1 cellular context compared by ENCODE assay signal in genomic region chr5:147878066-147878748, GRCh38.
TF ChIP-seq lines count a peak whose summit lies in the region.

A gene with protein sequence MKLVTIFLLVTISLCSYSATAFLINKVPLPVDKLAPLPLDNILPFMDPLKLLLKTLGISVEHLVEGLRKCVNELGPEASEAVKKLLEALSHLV (plus strand): TSS chr5:147878711. CDS start chr5:147878804, 93 bp downstream.

TF ChIP-seq in GM23338, 12 proteins besides CTCF, POLR2A, EP300 and RAD21 (continued from another document):
- TF ChIP-seq, protein P1, sequence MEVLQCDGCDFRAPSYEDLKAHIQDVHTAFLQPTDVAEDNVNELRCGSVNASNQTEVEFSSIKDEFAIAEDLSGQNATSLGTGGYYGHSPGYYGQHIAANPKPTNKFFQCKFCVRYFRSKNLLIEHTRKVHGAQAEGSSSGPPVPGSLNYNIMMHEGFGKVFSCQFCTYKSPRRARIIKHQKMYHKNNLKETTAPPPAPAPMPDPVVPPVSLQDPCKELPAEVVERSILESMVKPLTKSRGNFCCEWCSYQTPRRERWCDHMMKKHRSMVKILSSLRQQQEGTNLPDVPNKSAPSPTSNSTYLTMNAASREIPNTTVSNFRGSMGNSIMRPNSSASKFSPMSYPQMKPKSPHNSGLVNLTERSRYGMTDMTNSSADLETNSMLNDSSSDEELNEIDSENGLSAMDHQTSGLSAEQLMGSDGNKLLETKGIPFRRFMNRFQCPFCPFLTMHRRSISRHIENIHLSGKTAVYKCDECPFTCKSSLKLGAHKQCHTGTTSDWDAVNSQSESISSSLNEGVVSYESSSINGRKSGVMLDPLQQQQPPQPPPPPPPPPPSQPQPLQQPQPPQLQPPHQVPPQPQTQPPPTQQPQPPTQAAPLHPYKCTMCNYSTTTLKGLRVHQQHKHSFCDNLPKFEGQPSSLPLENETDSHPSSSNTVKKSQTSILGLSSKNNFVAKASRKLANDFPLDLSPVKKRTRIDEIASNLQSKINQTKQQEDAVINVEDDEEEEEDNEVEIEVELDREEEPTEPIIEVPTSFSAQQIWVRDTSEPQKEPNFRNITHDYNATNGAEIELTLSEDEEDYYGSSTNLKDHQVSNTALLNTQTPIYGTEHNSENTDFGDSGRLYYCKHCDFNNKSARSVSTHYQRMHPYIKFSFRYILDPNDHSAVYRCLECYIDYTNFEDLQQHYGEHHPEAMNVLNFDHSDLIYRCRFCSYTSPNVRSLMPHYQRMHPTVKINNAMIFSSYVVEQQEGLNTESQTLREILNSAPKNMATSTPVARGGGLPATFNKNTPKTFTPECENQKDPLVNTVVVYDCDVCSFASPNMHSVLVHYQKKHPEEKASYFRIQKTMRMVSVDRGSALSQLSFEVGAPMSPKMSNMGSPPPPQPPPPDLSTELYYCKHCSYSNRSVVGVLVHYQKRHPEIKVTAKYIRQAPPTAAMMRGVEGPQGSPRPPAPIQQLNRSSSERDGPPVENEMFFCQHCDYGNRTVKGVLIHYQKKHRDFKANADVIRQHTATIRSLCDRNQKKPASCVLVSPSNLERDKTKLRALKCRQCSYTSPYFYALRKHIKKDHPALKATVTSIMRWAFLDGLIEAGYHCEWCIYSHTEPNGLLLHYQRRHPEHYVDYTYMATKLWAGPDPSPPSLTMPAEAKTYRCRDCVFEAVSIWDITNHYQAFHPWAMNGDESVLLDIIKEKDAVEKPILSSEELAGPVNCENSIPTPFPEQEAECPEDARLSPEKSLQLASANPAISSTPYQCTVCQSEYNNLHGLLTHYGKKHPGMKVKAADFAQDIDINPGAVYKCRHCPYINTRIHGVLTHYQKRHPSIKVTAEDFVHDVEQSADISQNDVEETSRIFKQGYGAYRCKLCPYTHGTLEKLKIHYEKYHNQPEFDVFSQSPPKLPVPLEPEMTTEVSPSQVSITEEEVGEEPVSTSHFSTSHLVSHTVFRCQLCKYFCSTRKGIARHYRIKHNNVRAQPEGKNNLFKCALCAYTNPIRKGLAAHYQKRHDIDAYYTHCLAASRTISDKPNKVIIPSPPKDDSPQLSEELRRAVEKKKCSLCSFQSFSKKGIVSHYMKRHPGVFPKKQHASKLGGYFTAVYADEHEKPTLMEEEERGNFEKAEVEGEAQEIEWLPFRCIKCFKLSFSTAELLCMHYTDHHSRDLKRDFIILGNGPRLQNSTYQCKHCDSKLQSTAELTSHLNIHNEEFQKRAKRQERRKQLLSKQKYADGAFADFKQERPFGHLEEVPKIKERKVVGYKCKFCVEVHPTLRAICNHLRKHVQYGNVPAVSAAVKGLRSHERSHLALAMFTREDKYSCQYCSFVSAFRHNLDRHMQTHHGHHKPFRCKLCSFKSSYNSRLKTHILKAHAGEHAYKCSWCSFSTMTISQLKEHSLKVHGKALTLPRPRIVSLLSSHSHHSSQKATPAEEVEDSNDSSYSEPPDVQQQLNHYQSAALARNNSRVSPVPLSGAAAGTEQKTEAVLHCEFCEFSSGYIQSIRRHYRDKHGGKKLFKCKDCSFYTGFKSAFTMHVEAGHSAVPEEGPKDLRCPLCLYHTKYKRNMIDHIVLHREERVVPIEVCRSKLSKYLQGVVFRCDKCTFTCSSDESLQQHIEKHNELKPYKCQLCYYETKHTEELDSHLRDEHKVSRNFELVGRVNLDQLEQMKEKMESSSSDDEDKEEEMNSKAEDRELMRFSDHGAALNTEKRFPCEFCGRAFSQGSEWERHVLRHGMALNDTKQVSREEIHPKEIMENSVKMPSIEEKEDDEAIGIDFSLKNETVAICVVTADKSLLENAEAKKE (CRISPR knock-in tag; IDR thresholded peaks at IDR 0.05): no peak
